3 cellular contexts compared by ENCODE assay signal in the genomic region with DNA sequence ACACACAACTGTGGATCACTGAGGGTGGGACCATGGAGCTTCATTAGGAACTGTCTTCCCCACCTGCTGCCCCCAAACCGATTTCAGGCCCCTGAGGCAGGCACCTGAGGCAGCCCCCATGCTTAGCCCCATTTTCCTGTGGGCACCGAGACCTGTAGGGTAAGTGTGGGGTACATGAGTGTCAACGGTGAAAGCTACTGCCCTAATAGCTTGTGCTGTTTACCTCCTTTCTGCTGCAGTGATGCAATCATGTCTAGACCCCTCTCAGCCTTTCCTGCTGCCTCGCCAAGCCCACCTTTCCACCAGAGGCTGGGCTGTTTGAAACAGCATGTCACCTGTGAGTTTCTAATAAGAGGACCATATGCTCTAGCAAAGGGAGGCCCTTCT.
TF ChIP-seq lines count a peak whose summit lies in the region.

No MANE protein-coding gene starts in this region.

TF ChIP-seq in GM23338, 12 proteins besides CTCF, POLR2A, EP300 and RAD21 (continued from another document):
- no peak for TF ChIP-seq ZNF462 (CRISPR knock-in tag; IDR thresholded peaks at IDR 0.05)
- no peak for TF ChIP-seq ZNF114 (CRISPR knock-in tag; IDR thresholded peaks at IDR 0.05)
- no peak for TF ChIP-seq EZH2phosphoT487 (IDR thresholded peaks at IDR 0.05; ENCODE audit: unreplicated experiment)

TF ChIP-seq in WTC11, 78 proteins besides CTCF, POLR2A, EP300 and RAD21 (continued from another document):
- TF ChIP-seq, protein P1, sequence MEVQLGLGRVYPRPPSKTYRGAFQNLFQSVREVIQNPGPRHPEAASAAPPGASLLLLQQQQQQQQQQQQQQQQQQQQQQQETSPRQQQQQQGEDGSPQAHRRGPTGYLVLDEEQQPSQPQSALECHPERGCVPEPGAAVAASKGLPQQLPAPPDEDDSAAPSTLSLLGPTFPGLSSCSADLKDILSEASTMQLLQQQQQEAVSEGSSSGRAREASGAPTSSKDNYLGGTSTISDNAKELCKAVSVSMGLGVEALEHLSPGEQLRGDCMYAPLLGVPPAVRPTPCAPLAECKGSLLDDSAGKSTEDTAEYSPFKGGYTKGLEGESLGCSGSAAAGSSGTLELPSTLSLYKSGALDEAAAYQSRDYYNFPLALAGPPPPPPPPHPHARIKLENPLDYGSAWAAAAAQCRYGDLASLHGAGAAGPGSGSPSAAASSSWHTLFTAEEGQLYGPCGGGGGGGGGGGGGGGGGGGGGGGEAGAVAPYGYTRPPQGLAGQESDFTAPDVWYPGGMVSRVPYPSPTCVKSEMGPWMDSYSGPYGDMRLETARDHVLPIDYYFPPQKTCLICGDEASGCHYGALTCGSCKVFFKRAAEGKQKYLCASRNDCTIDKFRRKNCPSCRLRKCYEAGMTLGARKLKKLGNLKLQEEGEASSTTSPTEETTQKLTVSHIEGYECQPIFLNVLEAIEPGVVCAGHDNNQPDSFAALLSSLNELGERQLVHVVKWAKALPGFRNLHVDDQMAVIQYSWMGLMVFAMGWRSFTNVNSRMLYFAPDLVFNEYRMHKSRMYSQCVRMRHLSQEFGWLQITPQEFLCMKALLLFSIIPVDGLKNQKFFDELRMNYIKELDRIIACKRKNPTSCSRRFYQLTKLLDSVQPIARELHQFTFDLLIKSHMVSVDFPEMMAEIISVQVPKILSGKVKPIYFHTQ (CRISPR knock-in tag; IDR thresholded peaks at IDR 0.05), result no peak
- no peak for TF ChIP-seq ATF6 (CRISPR knock-in tag; IDR thresholded peaks at IDR 0.05)
- TF ChIP-seq JAZF1 (CRISPR knock-in tag; IDR thresholded peaks at IDR 0.05), result no peak
- no peak for TF ChIP-seq FOXP1 (CRISPR knock-in tag; IDR thresholded peaks at IDR 0.05; ENCODE audit: borderline replicate concordance)
- no peak for TF ChIP-seq ZNF416 (CRISPR knock-in tag; IDR thresholded peaks at IDR 0.05)

TF ChIP-seq in neural cell, 6 proteins besides CTCF, POLR2A, EP300 and RAD21 (continued from another document):
- TF ChIP-seq, protein P2, sequence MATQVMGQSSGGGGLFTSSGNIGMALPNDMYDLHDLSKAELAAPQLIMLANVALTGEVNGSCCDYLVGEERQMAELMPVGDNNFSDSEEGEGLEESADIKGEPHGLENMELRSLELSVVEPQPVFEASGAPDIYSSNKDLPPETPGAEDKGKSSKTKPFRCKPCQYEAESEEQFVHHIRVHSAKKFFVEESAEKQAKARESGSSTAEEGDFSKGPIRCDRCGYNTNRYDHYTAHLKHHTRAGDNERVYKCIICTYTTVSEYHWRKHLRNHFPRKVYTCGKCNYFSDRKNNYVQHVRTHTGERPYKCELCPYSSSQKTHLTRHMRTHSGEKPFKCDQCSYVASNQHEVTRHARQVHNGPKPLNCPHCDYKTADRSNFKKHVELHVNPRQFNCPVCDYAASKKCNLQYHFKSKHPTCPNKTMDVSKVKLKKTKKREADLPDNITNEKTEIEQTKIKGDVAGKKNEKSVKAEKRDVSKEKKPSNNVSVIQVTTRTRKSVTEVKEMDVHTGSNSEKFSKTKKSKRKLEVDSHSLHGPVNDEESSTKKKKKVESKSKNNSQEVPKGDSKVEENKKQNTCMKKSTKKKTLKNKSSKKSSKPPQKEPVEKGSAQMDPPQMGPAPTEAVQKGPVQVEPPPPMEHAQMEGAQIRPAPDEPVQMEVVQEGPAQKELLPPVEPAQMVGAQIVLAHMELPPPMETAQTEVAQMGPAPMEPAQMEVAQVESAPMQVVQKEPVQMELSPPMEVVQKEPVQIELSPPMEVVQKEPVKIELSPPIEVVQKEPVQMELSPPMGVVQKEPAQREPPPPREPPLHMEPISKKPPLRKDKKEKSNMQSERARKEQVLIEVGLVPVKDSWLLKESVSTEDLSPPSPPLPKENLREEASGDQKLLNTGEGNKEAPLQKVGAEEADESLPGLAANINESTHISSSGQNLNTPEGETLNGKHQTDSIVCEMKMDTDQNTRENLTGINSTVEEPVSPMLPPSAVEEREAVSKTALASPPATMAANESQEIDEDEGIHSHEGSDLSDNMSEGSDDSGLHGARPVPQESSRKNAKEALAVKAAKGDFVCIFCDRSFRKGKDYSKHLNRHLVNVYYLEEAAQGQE (IDR thresholded peaks at IDR 0.05; ENCODE audit: borderline replicate concordance), result no peak
- TF ChIP-seq SMC3 (conservative IDR thresholded peaks at IDR 0.05; ENCODE audit: poor library complexity), result no peak
- no peak for TF ChIP-seq EZH2 (IDR thresholded peaks at IDR 0.05; ENCODE audit: borderline replicate concordance, insufficient read depth, low read length, poor library complexity, severe bottlenecking)
- no peak for TF ChIP-seq TAF1 (IDR thresholded peaks at IDR 0.05; ENCODE audit: low read depth)
- TF ChIP-seq MXI1 (conservative IDR thresholded peaks at IDR 0.05; ENCODE audit: poor library complexity, severe bottlenecking), result no peak
